In the genomic region with DNA sequence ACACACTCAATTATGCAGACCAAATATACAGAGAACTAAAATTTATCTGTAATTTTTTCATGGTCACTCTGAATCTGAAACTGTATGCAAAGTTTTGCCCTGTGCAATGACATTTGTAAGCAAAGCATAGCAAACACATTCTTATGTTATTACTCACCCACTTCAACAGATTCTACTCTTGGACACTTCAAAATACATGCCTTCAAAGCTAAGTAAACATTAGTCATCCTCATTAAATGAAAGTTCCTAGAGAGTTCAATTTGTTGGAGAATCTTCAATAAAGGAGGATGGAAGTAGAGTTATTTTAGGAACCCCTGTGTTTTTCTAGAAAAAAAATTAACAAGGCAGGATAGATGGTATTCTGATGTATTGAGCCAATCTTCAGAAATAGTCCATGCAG, we compare ENCODE assay signal across 9 cellular contexts.
DNase-seq lines count a peak whose midpoint lies in the region; ATAC-seq and TF ChIP-seq lines count a peak whose summit lies in the region.
"Had no signal": no experiment of that assay in that cellular context is flagged by ENCODE, and none has a peak within 500 bp of the region (broad histone marks: within the 10 kb centered on the region; RNA-seq: fewer than 3 reads in every experiment).

No MANE protein-coding gene starts in this region.

- H3K27me3 Mint-ChIP-seq in activated T-helper 1 cell treated with anti-CD3 and anti-CD28 coated beads, Interleukin-12 subunit alpha, Interleukin-12 subunit beta, Interleukin-2, Interleukin-4 antibody, amounts not matched to agents 30 ng/mL and 10 ng/mL and 1 ng/mL, durations not matched to agents 14 hours and 24 hours and 36 hours (ENCODE audit: insufficient read depth): no peaks in the 10 kb centered on the region
- H3K27me3 Mint-ChIP-seq: activated naive CD4-positive, alpha-beta T cell treated with anti-CD3 and anti-CD28 coated beads, Interleukin-2, amount 50 U/mL, for 24 hours had no signal

- H3K36me3 Mint-ChIP-seq in activated T-helper 1 cell treated with anti-CD3 and anti-CD28 coated beads, Interleukin-12 subunit alpha, Interleukin-12 subunit beta, Interleukin-2, Interleukin-4 antibody, amounts not matched to agents 30 ng/mL and 10 ng/mL and 1 ng/mL, durations not matched to agents 14 hours and 24 hours and 36 hours (ENCODE audit: low read depth): no peaks in the 10 kb centered on the region
- H3K36me3 Mint-ChIP-seq: activated naive CD4-positive, alpha-beta T cell treated with anti-CD3 and anti-CD28 coated beads, Interleukin-2, amount 50 U/mL, for 24 hours had no signal

- H3K27ac Mint-ChIP-seq in activated T-helper 1 cell treated with anti-CD3 and anti-CD28 coated beads, Interleukin-12 subunit alpha, Interleukin-12 subunit beta, Interleukin-2, Interleukin-4 antibody, amounts not matched to agents 30 ng/mL and 10 ng/mL and 1 ng/mL, durations not matched to agents 14 hours and 24 hours and 36 hours: no peak overlapping the region
- H3K27ac Mint-ChIP-seq: activated naive CD4-positive, alpha-beta T cell treated with anti-CD3 and anti-CD28 coated beads, Interleukin-2, amount 50 U/mL, for 24 hours had no signal

- H3K9me3 Mint-ChIP-seq in activated T-helper 1 cell treated with anti-CD3 and anti-CD28 coated beads, Interleukin-12 subunit alpha, Interleukin-12 subunit beta, Interleukin-2, Interleukin-4 antibody, amounts not matched to agents 30 ng/mL and 10 ng/mL and 1 ng/mL, durations not matched to agents 14 hours and 24 hours and 36 hours: no peaks in the 10 kb centered on the region
- H3K9me3 Mint-ChIP-seq: activated naive CD4-positive, alpha-beta T cell treated with anti-CD3 and anti-CD28 coated beads, Interleukin-2, amount 50 U/mL, for 24 hours had no signal

- no peak overlapping the region for H3K4me3 Mint-ChIP-seq in activated T-helper 1 cell treated with anti-CD3 and anti-CD28 coated beads, Interleukin-12 subunit alpha, Interleukin-12 subunit beta, Interleukin-2, Interleukin-4 antibody, amounts not matched to agents 30 ng/mL and 10 ng/mL and 1 ng/mL, durations not matched to agents 14 hours and 24 hours and 36 hours
- H3K4me3 Mint-ChIP-seq: activated naive CD4-positive, alpha-beta T cell treated with anti-CD3 and anti-CD28 coated beads, Interleukin-2, amount 50 U/mL, for 24 hours had no signal

- H3K4me1 Mint-ChIP-seq in activated T-helper 1 cell treated with anti-CD3 and anti-CD28 coated beads, Interleukin-12 subunit alpha, Interleukin-12 subunit beta, Interleukin-2, Interleukin-4 antibody, amounts not matched to agents 30 ng/mL and 10 ng/mL and 1 ng/mL, durations not matched to agents 14 hours and 24 hours and 36 hours (ENCODE audit: low read depth): no peaks in the 10 kb centered on the region
- H3K4me1 Mint-ChIP-seq: activated naive CD4-positive, alpha-beta T cell treated with anti-CD3 and anti-CD28 coated beads, Interleukin-2, amount 50 U/mL, for 24 hours had no signal

- DNase-seq in DMS53 treated with DMSO at 0.1 percent for 48 hours (lab: John Stamatoyannopoulos, UW; ENCODE audit: unreplicated experiment) (peak; percentile 75), SHP77 (lab: John Stamatoyannopoulos, UW) (peak; percentile 45 to 59), kidney tubule cell (ENCODE audit: low spot score) (peak; percentile 92), GM20000 (ENCODE audit: low spot score) (no peak)
- DNase-seq in activated T-helper 1 cell treated with anti-CD3 and anti-CD28 coated beads, Interleukin-12 subunit alpha, Interleukin-12 subunit beta, Interleukin-2, Interleukin-4 antibody, amounts not matched to agents 30 ng/mL and 10 ng/mL and 1 ng/mL, durations not matched to agents 14 hours and 24 hours and 36 hours (ENCODE audit: low spot score): no peak
- no peak for DNase-seq in stimulated activated CD4-positive, alpha-beta T cell treated with anti-CD3 and anti-CD28 coated beads, Interleukin-1b, Interleukin-23, amount 100 ng/mL, for 48 hours

- TF ChIP-seq CTCF in GM20000 (IDR thresholded peaks at IDR 0.05; ENCODE audit: extremely low read depth, missing control alignments): no peak

- ATAC-seq in HG02840 (IDR thresholded peaks at IDR 0.05; ENCODE audit: low FRiP score, unreplicated experiment): peak; percentile 65
- no peak for ATAC-seq in HG03521 (IDR thresholded peaks at IDR 0.05; ENCODE audit: unreplicated experiment)

- intact Hi-C loops in activated T-helper 1 cell treated with anti-CD3 and anti-CD28 coated beads, Interleukin-12 subunit alpha, Interleukin-12 subunit beta, Interleukin-2, Interleukin-4 antibody, amounts not matched to agents 30 ng/mL and 10 ng/mL and 1 ng/mL, durations not matched to agents 14 hours and 24 hours and 36 hours (cut with micrococcal nuclease): no loop called here

Comparison
In these comparisons a context has a peak if more than half of its experiments do, and no peak if none do; other contexts are left out.
1. DNase-seq: peak in DMS53 treated with DMSO at 0.1 percent for 48 hours (single experiment), SHP77 (2 of 2) and kidney tubule cell (single experiment); none in activated T-helper 1 cell treated with anti-CD3 and anti-CD28 coated beads, Interleukin-12 subunit alpha, Interleukin-12 subunit beta, Interleukin-2, Interleukin-4 antibody, amounts not matched to agents 30 ng/mL and 10 ng/mL and 1 ng/mL, durations not matched to agents 14 hours and 24 hours and 36 hours (single experiment), GM20000 (single experiment) and stimulated activated CD4-positive, alpha-beta T cell treated with anti-CD3 and anti-CD28 coated beads, Interleukin-1b, Interleukin-23, amount 100 ng/mL, for 48 hours (single experiment).